ENCODE assay signal across 1 cellular context in the genomic region with DNA sequence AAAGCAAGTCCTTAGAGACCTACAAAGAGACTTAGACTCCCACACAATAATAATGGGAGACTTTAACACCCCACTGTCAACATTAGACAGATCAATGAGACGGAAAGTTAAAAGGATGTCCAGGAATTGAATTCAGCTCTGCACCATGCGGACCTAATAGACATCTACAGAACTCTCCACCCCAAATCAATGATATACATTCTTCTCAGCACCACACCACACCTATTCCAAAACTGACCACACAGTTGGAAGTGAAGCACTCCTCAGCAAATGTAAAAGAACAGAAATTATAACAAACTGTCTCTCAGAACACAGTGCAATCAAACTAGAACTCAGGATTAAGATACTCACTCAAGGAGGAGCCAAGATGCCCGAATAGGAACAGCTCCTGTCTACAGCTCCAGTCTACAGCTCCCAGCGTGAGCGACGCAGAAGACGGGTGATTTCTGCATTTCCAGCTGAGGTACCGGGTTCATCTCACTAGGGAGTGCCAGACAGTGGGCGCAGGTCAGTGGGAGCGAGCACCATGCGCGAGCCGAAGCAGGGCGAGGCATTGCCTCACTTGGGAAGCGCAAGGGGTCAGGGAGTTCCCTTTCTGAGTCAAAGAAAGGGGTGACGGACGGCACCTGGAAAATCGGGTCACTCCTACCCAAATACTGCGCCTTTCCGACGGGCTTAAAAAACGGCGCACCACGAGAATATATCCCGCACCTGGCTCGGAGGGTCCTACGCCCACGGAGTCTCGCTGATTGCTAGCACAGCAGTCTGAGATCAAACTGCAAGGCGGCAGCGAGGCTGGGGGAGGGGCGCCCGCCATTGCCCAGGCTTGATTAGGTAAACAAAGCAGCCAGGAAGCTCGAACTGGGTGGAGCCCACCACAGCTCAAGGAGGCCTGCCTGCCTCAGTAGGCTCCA.
TF ChIP-seq lines count a peak whose summit lies in the region.

No MANE protein-coding gene starts in this region.

TF ChIP-seq in K562, 482 proteins besides CTCF, POLR2A, EP300 and RAD21 (continued from another document):
- peak; percentile 41 to 48 for TF ChIP-seq NRF1 (conservative IDR thresholded peaks at IDR 0.05 in 1 of 2, IDR thresholded peaks at IDR 0.05 in 1 of 2)
- TF ChIP-seq EP400 (IDR thresholded peaks at IDR 0.05), result peak; percentile 48
